Comparison of ENCODE assay signal across 10 cellular contexts in genomic region chr6:122869437-122870024, GRCh38.
A peak's percentile ranks its signal among the peaks of the same experiment; 100 is the strongest.
DNase-seq lines count a peak whose midpoint lies in the region; ATAC-seq, FAIRE-seq and TF ChIP-seq lines count a peak whose summit lies in the region.
"Had no signal": no experiment of that assay in that cellular context is flagged by ENCODE, and none has a peak within 500 bp of the region (broad histone marks: within the 10 kb centered on the region; RNA-seq: fewer than 3 reads in every experiment).

No MANE protein-coding gene starts in this region.

- no peaks in the 10 kb centered on the region for H3K9me3 ChIP-seq in A549
- no peaks in the 10 kb centered on the region for H3K9me3 ChIP-seq in prostate gland
- H3K9me3 ChIP-seq: thyroid gland had no signal

- no peaks in the 10 kb centered on the region for H3K27me3 Mint-ChIP-seq in activated CD4-positive, alpha-beta T cell treated with anti-CD3 and anti-CD28 coated beads, Interleukin-2, amount 10 ng/mL, durations not matched to agents 7 days and 5 days

- intact Hi-C loops in prostate gland (cut with DNase I), result loop anchor here (5.0 kb wide), 1 partner anchor 448 kb away; no protein-coding TSS in a partner anchor

- no peak for TF ChIP-seq EP300 in A549 (IDR thresholded peaks at IDR 0.05)

- no peak overlapping the region for H3K27ac ChIP-seq in A549
- H3K27ac ChIP-seq in prostate gland, result no peak overlapping the region
- H3K27ac ChIP-seq: thyroid gland had no signal

- TF ChIP-seq RAD21 in A549 (conservative IDR thresholded peaks at IDR 0.05 in 1 of 2, IDR thresholded peaks at IDR 0.05 in 1 of 2), result peak; percentile 85 to 87

- H3K4me3 Mint-ChIP-seq in activated CD4-positive, alpha-beta T cell treated with anti-CD3 and anti-CD28 coated beads, Interleukin-2, amount 10 ng/mL, durations not matched to agents 7 days and 5 days, result no peak overlapping the region

- DNase-seq in A549 (ENCODE audit: low read depth in 1 of 2, low spot score in 1 of 2), result peak; percentile 15 to 57
- DNase-seq in NCI-H128 (lab: John Stamatoyannopoulos, UW; ENCODE audit: unreplicated experiment), result peak; percentile 8
- DNase-seq in SK-MEL-5 (ENCODE audit: low read depth, low spot score), result peak; percentile 70
- peak; percentile 65 for DNase-seq in fibroblast of villous mesenchyme (ENCODE audit: low read depth)
- DNase-seq in prostate gland (ENCODE audit: low spot score), result peak; percentile 45
- DNase-seq in activated CD4-positive, alpha-beta T cell treated with anti-CD3 and anti-CD28 coated beads, Interleukin-2, amount 10 ng/mL, durations not matched to agents 7 days and 5 days, result no peak

- H3K27me3 ChIP-seq in prostate gland (replicated peaks; ENCODE audit: insufficient read depth), result no peaks in the 10 kb centered on the region
- H3K27me3 ChIP-seq: thyroid gland had no signal

- no peaks in the 10 kb centered on the region for H3K36me3 ChIP-seq in prostate gland
- H3K36me3 ChIP-seq: thyroid gland had no signal

- H3K4me2 ChIP-seq in A549, result no peak overlapping the region

- no peak for FAIRE-seq in A549 (lab: Jason Lieb, UNC)
- FAIRE-seq: endometrium had no signal

- no peaks in the 10 kb centered on the region for H3K9me3 Mint-ChIP-seq in activated CD4-positive, alpha-beta T cell treated with anti-CD3 and anti-CD28 coated beads, Interleukin-2, amount 10 ng/mL, durations not matched to agents 7 days and 5 days

- peak; percentile 70 for TF ChIP-seq CTCF in A549 (IDR thresholded peaks at IDR 0.05)
- peak; percentile 41; the same call in 1 of the 2 replicates for TF ChIP-seq CTCF in GM12875 (IDR thresholded peaks at IDR 0.05; ENCODE audit: borderline replicate concordance, insufficient read depth, low read depth, low read length)
- peak; percentile 72 for TF ChIP-seq CTCF in fibroblast of villous mesenchyme (IDR thresholded peaks at IDR 0.05; ENCODE audit: insufficient read depth, low read depth, low read length)
- peak in 3 of 4 experiments; percentile 46 to 81 (median 62) for TF ChIP-seq CTCF in prostate gland (IDR thresholded peaks at IDR 0.05)

- ATAC-seq in A549, result peak; percentile 91 to 94
- peak; percentile 81 for ATAC-seq in HG02759 (IDR thresholded peaks at IDR 0.05; ENCODE audit: unreplicated experiment)

- H3K4me1 ChIP-seq in A549, result peaks cover 23% of the 10 kb centered on the region
- H3K4me1 ChIP-seq in prostate gland (replicated peaks), result no peaks in the 10 kb centered on the region
- H3K4me1 ChIP-seq: thyroid gland had no signal

- POLR2A ChIA-PET in A549 (lab: Yijun Ruan, JAX), result no interaction called here
- POLR2A ChIA-PET in activated CD4-positive, alpha-beta T cell treated with anti-CD3 and anti-CD28 coated beads, Interleukin-2, amount 10 ng/mL, durations not matched to agents 7 days and 5 days (lab: Charles Lee), result no interaction called here

- in situ Hi-C loops in SK-MEL-5 (cut with HindIII; ENCODE audit: low pct_unique_long_range_greater_than_20kb, low sequenced_read_pairs), result no loop called here

- no peak overlapping the region for H3K27ac Mint-ChIP-seq in activated CD4-positive, alpha-beta T cell treated with anti-CD3 and anti-CD28 coated beads, Interleukin-2, amount 10 ng/mL, durations not matched to agents 7 days and 5 days

- CTCF ChIA-PET in A549 (lab: Yijun Ruan, JAX), result interaction anchor here (0.5 to 1.9 kb wide), 38 partner anchors 8 to 919 kb away, joined by 3 to 34 read pairs (median 3); no protein-coding TSS in a partner anchor
- CTCF ChIA-PET in activated CD4-positive, alpha-beta T cell treated with anti-CD3 and anti-CD28 coated beads, Interleukin-2, amount 10 ng/mL, durations not matched to agents 7 days and 5 days (lab: Charles Lee), result no interaction called here

- H3K4me3 ChIP-seq in A549 (no peak overlapping the region), GM12875 (ENCODE audit: low read depth, low read length) (no peak overlapping the region), fibroblast of villous mesenchyme (ENCODE audit: low read depth, low read length) (no peak overlapping the region), prostate gland (no peak overlapping the region)
- H3K4me3 ChIP-seq: thyroid gland had no signal

- no peaks in the 10 kb centered on the region for H3K36me3 Mint-ChIP-seq in activated CD4-positive, alpha-beta T cell treated with anti-CD3 and anti-CD28 coated beads, Interleukin-2, amount 10 ng/mL, durations not matched to agents 7 days and 5 days (ENCODE audit: low read depth)

- TF ChIP-seq POLR2A in A549 (IDR thresholded peaks at IDR 0.05; ENCODE audit: low read length) (no peak), prostate gland (IDR thresholded peaks at IDR 0.05) (no peak)

- H3K4me1 Mint-ChIP-seq in activated CD4-positive, alpha-beta T cell treated with anti-CD3 and anti-CD28 coated beads, Interleukin-2, amount 10 ng/mL, durations not matched to agents 7 days and 5 days, result no peaks in the 10 kb centered on the region

TF ChIP-seq in A549, 52 proteins besides CTCF, POLR2A, EP300 and RAD21:
- TF ChIP-seq MAFK (IDR thresholded peaks at IDR 0.05; ENCODE audit: partially characterized antibody) (no peak), ZSCAN20 (CRISPR knock-in tag; IDR thresholded peaks at IDR 0.05) (no peak), PHF8 (IDR thresholded peaks at IDR 0.05; ENCODE audit: borderline replicate concordance, low read depth) (no peak), ESRRA (IDR thresholded peaks at IDR 0.05; ENCODE audit: borderline replicate concordance, low read length) (no peak), TP53 (CRISPR knock-in tag; IDR thresholded peaks at IDR 0.05) (no peak), BHLHE40 (IDR thresholded peaks at IDR 0.05; ENCODE audit: low read depth, low read length) (no peak), RNF2 (IDR thresholded peaks at IDR 0.05; ENCODE audit: borderline replicate concordance, low read depth) (no peak), SMC3 (IDR thresholded peaks at IDR 0.05) (peak; percentile 76), CEBPB (IDR thresholded peaks at IDR 0.05) (peak; percentile 82 to 93), FOSB (CRISPR knock-in tag; IDR thresholded peaks at IDR 0.05) (no peak), ELK1 (IDR thresholded peaks at IDR 0.05; ENCODE audit: low read depth, low read length) (no peak), HEYL (CRISPR knock-in tag; IDR thresholded peaks at IDR 0.05) (no peak), EHMT2 (IDR thresholded peaks at IDR 0.05; ENCODE audit: low read depth) (no peak)
